In the genomic region with DNA sequence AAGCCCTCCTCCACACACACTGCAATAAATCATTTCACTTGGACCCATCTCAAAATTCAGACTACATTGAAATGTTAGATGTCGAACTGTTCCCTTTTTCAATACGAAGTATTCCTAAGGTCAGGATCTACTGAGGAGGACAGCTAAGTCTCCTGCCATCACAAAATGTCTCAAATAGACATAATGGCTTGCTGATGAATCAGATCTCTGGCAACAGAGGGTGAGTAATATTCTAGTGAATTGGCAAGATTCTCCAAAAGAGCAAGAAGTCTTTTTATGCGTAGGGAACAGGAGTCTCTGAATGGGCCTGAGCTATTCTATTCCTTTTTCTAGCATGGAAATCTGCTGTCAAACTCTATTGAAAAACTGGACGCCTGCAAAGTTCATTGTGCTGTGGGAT, we compare ENCODE assay signal across 12 cellular contexts.
DNase-seq lines count a peak whose midpoint lies in the region; ATAC-seq and TF ChIP-seq lines count a peak whose summit lies in the region.
"Had no signal": no experiment of that assay in that cellular context is flagged by ENCODE, and none has a peak within 500 bp of the region (broad histone marks: within the 10 kb centered on the region; RNA-seq: fewer than 3 reads in every experiment).

No MANE protein-coding gene starts in this region.

- H3K27me3 Mint-ChIP-seq in osteocyte (ENCODE audit: unreplicated experiment), result no peaks in the 10 kb centered on the region

- H3K27me3 ChIP-seq in fibroblast of lung (ENCODE audit: control insufficient read depth, insufficient read depth, low read length) (no peaks in the 10 kb centered on the region), transverse colon (no peaks in the 10 kb centered on the region)
- H3K27me3 ChIP-seq: thyroid gland had no signal

- H3K9ac ChIP-seq in SK-N-MC (ENCODE audit: insufficient read length) (no peak overlapping the region), fibroblast of lung (ENCODE audit: insufficient read depth, low read length) (no peak overlapping the region)

- H3K4me1 ChIP-seq in fibroblast of lung (ENCODE audit: control insufficient read depth, extremely low read depth, insufficient read depth, low read length), result peaks cover 10% of the 10 kb centered on the region
- H3K4me1 ChIP-seq in transverse colon, result peaks cover 0 to 5% (median 0%) of the 10 kb centered on the region in 4 donors

- peak overlapping the region; percentile 63 for H3K27ac Mint-ChIP-seq in osteocyte (ENCODE audit: unreplicated experiment)
- H3K27ac Mint-ChIP-seq: nephron progenitor cell had no signal

- in situ Hi-C loops in Caki2 (cut with HindIII; ENCODE audit: low pct_unique_long_range_greater_than_20kb, low sequenced_read_pairs) (no loop called here), transverse colon (cut with MboI; ENCODE audit: low pct_ligation_motif_present in 1 of 4, low pct_unique_long_range_greater_than_20kb in 1 of 4, low sequenced_read_pairs in 3 of 4) (no loop called here)

- no peak for ATAC-seq in stimulated activated naive CD8-positive, alpha-beta T cell treated with anti-CD3 and anti-CD28 coated beads, Interleukin-15, Interleukin-2, amounts not matched to agents 100 U/mL and 50 U/mL, for 24 hours
- ATAC-seq in left colon, result no peak

- peak; percentile 31 for DNase-seq in Caki2 (ENCODE audit: low read depth)
- DNase-seq in SK-N-MC (ENCODE audit: low read depth, low spot score), result no peak
- DNase-seq in fibroblast of lung (ENCODE audit: low read depth in 2 of 2), result peak; percentile 74 to 89
- DNase-seq in osteocyte (ENCODE audit: extremely low spot score, unreplicated experiment), result no peak
- no peak for DNase-seq in transverse colon
- no peak for DNase-seq in HuH-7.5 (ENCODE audit: low spot score)
- no peak for DNase-seq in stimulated activated naive CD8-positive, alpha-beta T cell treated with anti-CD3 and anti-CD28 coated beads, Interleukin-15, Interleukin-2, amounts not matched to agents 100 U/mL and 50 U/mL, for 24 hours
- no peak for DNase-seq in left colon
- DNase-seq: KG1; nephron progenitor cell; stimulated activated CD4-positive, alpha-beta T cell treated with anti-CD3 and anti-CD28 coated beads, Interleukin-4, amount 100 ng/mL, for 1 hour; thyroid gland had no signal

- no peaks in the 10 kb centered on the region for H4K20me1 ChIP-seq in fibroblast of lung (ENCODE audit: control insufficient read depth, extremely low read depth, insufficient read depth, low read length)

- H3K36me3 ChIP-seq in SK-N-MC (ENCODE audit: insufficient read depth, low read length) (no peaks in the 10 kb centered on the region), fibroblast of lung (ENCODE audit: control insufficient read depth, insufficient read depth, low read length) (no peaks in the 10 kb centered on the region), transverse colon (no peaks in the 10 kb centered on the region)
- H3K36me3 ChIP-seq: thyroid gland had no signal

- peak overlapping the region; percentile 79 for H3K27ac ChIP-seq in SK-N-MC
- H3K27ac ChIP-seq in fibroblast of lung (ENCODE audit: insufficient read depth, low read length), result no peak overlapping the region
- H3K27ac ChIP-seq in transverse colon, result peak overlapping the region in 1 of 4 donors; percentile 18

- H3K4me2 ChIP-seq in fibroblast of lung (ENCODE audit: extremely low read depth, insufficient read depth, low read length), result peak overlapping the region; percentile 58

- H3K4me3 ChIP-seq in SK-N-MC (peak overlapping the region; percentile 28), fibroblast of lung (replicated peaks in 1 of 4; ENCODE audit: control extremely low read depth in 1 of 4, insufficient read depth in 1 of 4, low read depth in 3 of 4, low read length in 4 of 4) (no peak overlapping the region), transverse colon (no peak overlapping the region)
- H3K4me3 ChIP-seq: thyroid gland had no signal

- no peak overlapping the region for H2AFZ ChIP-seq in fibroblast of lung (ENCODE audit: low read length)

- H3K4me1 Mint-ChIP-seq in osteocyte (ENCODE audit: unreplicated experiment), result peaks cover 37% of the 10 kb centered on the region

- TF ChIP-seq EP300 in transverse colon (IDR thresholded peaks at IDR 0.05; ENCODE audit: low read depth), result no peak

- H3K36me3 Mint-ChIP-seq in osteocyte (ENCODE audit: unreplicated experiment), result peaks cover 2% of the 10 kb centered on the region

- no peaks in the 10 kb centered on the region for H3K79me2 ChIP-seq in fibroblast of lung (ENCODE audit: control insufficient read depth, insufficient read depth, low read length)

- no peak overlapping the region for H3K4me3 Mint-ChIP-seq in osteocyte (ENCODE audit: unreplicated experiment)
- H3K4me3 Mint-ChIP-seq: nephron progenitor cell had no signal

- no peaks in the 10 kb centered on the region for H3K9me3 Mint-ChIP-seq in osteocyte (ENCODE audit: unreplicated experiment)

- no peak for TF ChIP-seq POLR2A in transverse colon (IDR thresholded peaks at IDR 0.05)

- TF ChIP-seq CTCF in fibroblast of lung (conservative IDR thresholded peaks at IDR 0.05 in 1 of 2, IDR thresholded peaks at IDR 0.05 in 1 of 2; ENCODE audit: low read depth in 1 of 2, low read length in 2 of 2) (no peak), osteocyte (IDR thresholded peaks at IDR 0.05) (no peak), transverse colon (IDR thresholded peaks at IDR 0.05) (no peak)

- H3K9me3 ChIP-seq in SK-N-MC (ENCODE audit: low read depth, low read length) (no peaks in the 10 kb centered on the region), fibroblast of lung (ENCODE audit: control insufficient read depth, insufficient read depth, low read depth, low read length) (no peaks in the 10 kb centered on the region), transverse colon (no peaks in the 10 kb centered on the region)
- H3K9me3 ChIP-seq: thyroid gland had no signal

- intact Hi-C loops in transverse colon (cut with DNase I; ENCODE audit: low total_unique reads) (no loop called here), left colon (cut with DNase I, micrococcal nuclease) (no loop called here)

- 55 to 90% methylated on average over 2 to 4 of the region's 4 CpGs for WGBS in transverse colon (ENCODE audit: low coverage in 1 of 2), 2 donors

Comparison
In these comparisons a context has a peak if more than half of its experiments do, and no peak if none do; other contexts are left out.
1. DNase-seq: peak in Caki2 (single experiment) and fibroblast of lung (2 of 2); none in SK-N-MC (single experiment), osteocyte (single experiment), transverse colon (single experiment), HuH-7.5 (single experiment), stimulated activated naive CD8-positive, alpha-beta T cell treated with anti-CD3 and anti-CD28 coated beads, Interleukin-15, Interleukin-2, amounts not matched to agents 100 U/mL and 50 U/mL, for 24 hours (single experiment) and left colon (0 of 2).